ENCODE assay signal across 17 cellular contexts in genomic region chr15:47945869-47946666, GRCh38.
"Had no signal": no experiment of that assay in that cellular context is flagged by ENCODE, and none has a peak within 500 bp of the region (broad histone marks: within the 10 kb centered on the region; RNA-seq: fewer than 3 reads in every experiment).

No MANE protein-coding gene starts in this region.

- H3K36me3 ChIP-seq: brain microvascular endothelial cell, sigmoid colon had no signal

- H3K4me1 ChIP-seq: sigmoid colon had no signal

- H3K27ac ChIP-seq: brain microvascular endothelial cell, dorsolateral prefrontal cortex, sigmoid colon had no signal

- FAIRE-seq: TTC549 had no signal

- H3K4me3 ChIP-seq: dorsolateral prefrontal cortex, mucosa of descending colon, sigmoid colon had no signal

- H3K9me3 ChIP-seq: mucosa of descending colon, sigmoid colon had no signal

- H3K27me3 ChIP-seq: brain microvascular endothelial cell, dorsolateral prefrontal cortex, sigmoid colon had no signal

- DNase-seq: activated CD4-positive, CD25-positive, alpha-beta regulatory T cell; activated gamma-delta T cell; activated T-cell treated with anti-CD3 and anti-CD28 coated beads, Interleukin-2, amount 50 U/mL, for 4 hours; amygdala; brain microvascular endothelial cell; dorsolateral prefrontal cortex; immature natural killer cell; mammary epithelial cell; mucosa of descending colon; naive thymus-derived CD8-positive, alpha-beta T cell; occipital lobe; sigmoid colon; stimulated activated CD4-positive, alpha-beta T cell treated with anti-CD3 and anti-CD28 coated beads, Interleukin-2, amount 100 ng/mL, for 48 hours; stimulated activated naive CD4-positive, alpha-beta T cell treated with Interleukin-2 at 50 U/mL for 16 hours; T-helper 17 cell; trophoblast cell had no signal

- ATAC-seq: activated T-cell treated with anti-CD3 and anti-CD28 coated beads, Interleukin-2, amount 50 U/mL, for 4 hours; mucosa of descending colon; naive thymus-derived CD8-positive, alpha-beta T cell; T-helper 17 cell had no signal
